9 cellular contexts compared by ENCODE assay signal in genomic region chrX:132375941-132376340, GRCh38.
A peak's percentile ranks its signal among the peaks of the same experiment; 100 is the strongest.
DNase-seq lines count a peak whose midpoint lies in the region; ATAC-seq, FAIRE-seq and TF ChIP-seq lines count a peak whose summit lies in the region.
"Had no signal": no experiment of that assay in that cellular context is flagged by ENCODE, and none has a peak within 500 bp of the region (broad histone marks: within the 10 kb centered on the region; RNA-seq: fewer than 3 reads in every experiment).

No MANE protein-coding gene starts in this region.

- no peaks in the 10 kb centered on the region for H3K9me1 ChIP-seq in keratinocyte (ENCODE audit: control insufficient read depth, extremely low read depth, insufficient read depth, low read length)

- H3K9me3 Mint-ChIP-seq in astrocyte (ENCODE audit: unreplicated experiment): no peaks in the 10 kb centered on the region

- CTCF ChIA-PET in HCT116 (lab: Charles Lee): no interaction called here

- no peaks in the 10 kb centered on the region for H3K36me3 Mint-ChIP-seq in astrocyte (ENCODE audit: low read depth, unreplicated experiment)

- H3K36me3 ChIP-seq in HCT116 (ENCODE audit: control insufficient read depth in 1 of 2, insufficient read depth in 2 of 2, low read length in 2 of 2) (no peaks in the 10 kb centered on the region), astrocyte (ENCODE audit: insufficient read depth, low read length) (no peaks in the 10 kb centered on the region), keratinocyte (ENCODE audit: control insufficient read depth in 2 of 2, extremely low read depth in 1 of 2, insufficient read depth in 2 of 2, low read length in 2 of 2) (no peaks in the 10 kb centered on the region)
- H3K36me3 ChIP-seq: suprapubic skin had no signal

- TF ChIP-seq CTCF in C4-2B (conservative IDR thresholded peaks at IDR 0.05) (peak; percentile 35), HCT116 (IDR thresholded peaks at IDR 0.05 in 2 of 3, conservative IDR thresholded peaks at IDR 0.05 in 1 of 3; ENCODE audit: borderline replicate concordance in 1 of 3, insufficient read depth in 1 of 3, low read depth in 2 of 3, low read length in 2 of 3) (peak in 2 of 3 experiments; percentile 39 to 46; a peak in 4 of 6 replicates), astrocyte (IDR thresholded peaks at IDR 0.05; ENCODE audit: insufficient read depth, low read depth, low read length) (no peak), keratinocyte (optimal IDR thresholded peaks at IDR 0.05 in 1 of 3, IDR thresholded peaks at IDR 0.05 in 1 of 3, conservative IDR thresholded peaks at IDR 0.05 in 1 of 3; ENCODE audit: extremely low read depth in 1 of 3, insufficient read depth in 2 of 3, low read length in 3 of 3) (peak; percentile 32 to 63 (median 37))

- H3K9ac ChIP-seq in HCT116 (ENCODE audit: low read length): no peak overlapping the region
- no peak overlapping the region for H3K9ac ChIP-seq in astrocyte (ENCODE audit: low read length)
- no peak overlapping the region for H3K9ac ChIP-seq in keratinocyte (ENCODE audit: control insufficient read depth, extremely low read depth, insufficient read depth, low read length)

- ATAC-seq in HCT116: 0 out of 2 replicates have a peak, but pooled peaks have one; percentile 53
- no peak for ATAC-seq in HG02798 (IDR thresholded peaks at IDR 0.05; ENCODE audit: poor library complexity, unreplicated experiment)
- ATAC-seq: sciatic nerve had no signal

- FAIRE-seq in astrocyte (lab: Jason Lieb, UNC) (peak; percentile 50), keratinocyte (lab: Jason Lieb, UNC) (no peak)

- DNase-seq in HCT116 (ENCODE audit: low read depth, low spot score) (no peak), astrocyte (ENCODE audit: low read depth) (no peak), keratinocyte (ENCODE audit: low read depth, low spot score) (no peak), NCI-H526 treated with DMSO at 0.1 percent for 48 hours (lab: John Stamatoyannopoulos, UW) (no peak), SW 1271 (lab: John Stamatoyannopoulos, UW) (no peak)

- BruUV-seq in HCT116 (replicated peaks; lab: Mats Ljungman, UMichigan): no TSS peak

- H3K27ac ChIP-seq in C4-2B (no peak overlapping the region), HCT116 (ENCODE audit: low read depth, low read length) (no peak overlapping the region), astrocyte (ENCODE audit: low read depth, low read length) (no peak overlapping the region), keratinocyte (ENCODE audit: control insufficient read depth, insufficient read depth, low read length) (no peak overlapping the region)
- H3K27ac ChIP-seq: suprapubic skin had no signal

- H3K27ac Mint-ChIP-seq in astrocyte (ENCODE audit: unreplicated experiment): no peak overlapping the region

- intact Hi-C loops in HCT116 (cut with micrococcal nuclease): no loop called here

- H3K4me3 ChIP-seq in HCT116 (replicated peaks in 1 of 2; ENCODE audit: low read depth in 1 of 2, low read length in 2 of 2) (no peak overlapping the region), astrocyte (ENCODE audit: insufficient read depth, low read depth, low read length) (no peak overlapping the region), keratinocyte (ENCODE audit: control insufficient read depth in 2 of 3, extremely low read depth in 1 of 3, insufficient read depth in 2 of 3, low read depth in 1 of 3, low read length in 3 of 3) (no peak overlapping the region)
- H3K4me3 ChIP-seq: suprapubic skin had no signal

- POLR2A ChIA-PET in HCT116 (lab: Charles Lee): no interaction called here

- H4K20me1 ChIP-seq in HCT116 (ENCODE audit: insufficient read depth) (no peaks in the 10 kb centered on the region), astrocyte (ENCODE audit: insufficient read depth, low read length) (no peaks in the 10 kb centered on the region), keratinocyte (ENCODE audit: control insufficient read depth, extremely low read depth, insufficient read depth, low read length) (no peaks in the 10 kb centered on the region)

- no peaks in the 10 kb centered on the region for H3K9me2 ChIP-seq in HCT116 (ENCODE audit: insufficient read depth)

- H3K27me3 ChIP-seq in HCT116 (ENCODE audit: insufficient read depth, low read length) (no peaks in the 10 kb centered on the region), astrocyte (ENCODE audit: insufficient read depth, low read length) (no peaks in the 10 kb centered on the region), keratinocyte (ENCODE audit: control insufficient read depth, extremely low read depth, insufficient read depth, low read length) (no peaks in the 10 kb centered on the region)
- H3K27me3 ChIP-seq: suprapubic skin had no signal

- TF ChIP-seq POLR2A in HCT116 (IDR thresholded peaks at IDR 0.05; ENCODE audit: borderline replicate concordance, extremely low read depth, insufficient read depth, insufficient read length): no peak

- no peak overlapping the region for H3K4me2 ChIP-seq in HCT116 (ENCODE audit: low read length)
- no peak overlapping the region for H3K4me2 ChIP-seq in astrocyte (ENCODE audit: low read length)
- H3K4me2 ChIP-seq in keratinocyte (ENCODE audit: control insufficient read depth, extremely low read depth, insufficient read depth, low read depth, low read length): no peak overlapping the region

- no peak overlapping the region for H3K4me3 Mint-ChIP-seq in astrocyte (ENCODE audit: unreplicated experiment)

- RAD21 ChIA-PET in HCT116 (lab: Charles Lee; ENCODE audit: low non-redundant PET in 1 of 2, low total read pairs in 2 of 2, uncharacterized antibody in 2 of 2, unreplicated experiment in 2 of 2): no interaction called here

- dilution Hi-C loops in keratinocyte (cut with MboI; ENCODE audit: extremely low pct_ligation_motif_present, low sequenced_read_pairs): no loop called here

- no peaks in the 10 kb centered on the region for H3K4me1 Mint-ChIP-seq in astrocyte (ENCODE audit: low read depth, unreplicated experiment)

- TF ChIP-seq RAD21 in HCT116 (IDR thresholded peaks at IDR 0.05; ENCODE audit: low read depth): no peak

- H3K4me1 ChIP-seq in HCT116 (ENCODE audit: control insufficient read depth in 1 of 2, insufficient read depth in 2 of 2, low read length in 2 of 2) (no peaks in the 10 kb centered on the region), astrocyte (ENCODE audit: insufficient read depth, low read length) (no peaks in the 10 kb centered on the region), keratinocyte (ENCODE audit: control insufficient read depth, extremely low read depth, insufficient read depth, low read length) (no peaks in the 10 kb centered on the region)
- H3K4me1 ChIP-seq: suprapubic skin had no signal

- H2AFZ ChIP-seq in HCT116 (ENCODE audit: low read depth, low read length, poor library complexity, severe bottlenecking): no peak overlapping the region
- H2AFZ ChIP-seq in astrocyte (ENCODE audit: low read depth, low read length): no peak overlapping the region
- H2AFZ ChIP-seq in keratinocyte (ENCODE audit: control insufficient read depth, low read length): no peak overlapping the region

- H3K9me3 ChIP-seq in HCT116 (ENCODE audit: control insufficient read depth in 1 of 2, insufficient read depth in 1 of 2, low read depth in 1 of 2, low read length in 2 of 2) (no peaks in the 10 kb centered on the region), astrocyte (ENCODE audit: insufficient read depth, low read depth, low read length) (no peaks in the 10 kb centered on the region), keratinocyte (ENCODE audit: control insufficient read depth, low read depth, low read length) (no peaks in the 10 kb centered on the region)
- H3K9me3 ChIP-seq: suprapubic skin had no signal

- no peaks in the 10 kb centered on the region for H3K27me3 Mint-ChIP-seq in astrocyte (ENCODE audit: low read depth, unreplicated experiment)

- H3K79me2 ChIP-seq in HCT116 (ENCODE audit: insufficient read depth, low read length): no peaks in the 10 kb centered on the region
- H3K79me2 ChIP-seq in astrocyte (ENCODE audit: insufficient read depth, low read length): no peaks in the 10 kb centered on the region
- H3K79me2 ChIP-seq in keratinocyte (ENCODE audit: control insufficient read depth, insufficient read depth, low read length): no peaks in the 10 kb centered on the region

TF ChIP-seq in HCT116, 20 proteins besides CTCF, POLR2A, EP300 and RAD21:
- no peak for TF ChIP-seq SRF (IDR thresholded peaks at IDR 0.05; ENCODE audit: low read depth)
- peak; percentile 40 for TF ChIP-seq TCF7L2 (IDR thresholded peaks at IDR 0.05; ENCODE audit: borderline replicate concordance, extremely low read depth, insufficient read depth, insufficient read length)
